In genomic region chr17:62562656-62563055, GRCh38 we compare ENCODE assay signal across 18 cellular contexts.
DNase-seq lines count a peak whose midpoint lies in the region; ATAC-seq, FAIRE-seq and TF ChIP-seq lines count a peak whose summit lies in the region.
"Had no signal": no experiment of that assay in that cellular context is flagged by ENCODE, and none has a peak within 500 bp of the region (broad histone marks: within the 10 kb centered on the region; RNA-seq: fewer than 3 reads in every experiment).

No MANE protein-coding gene starts in this region.

- no peak for TF ChIP-seq POLR2A in endothelial cell of umbilical vein (IDR thresholded peaks at IDR 0.05; ENCODE audit: low read depth, low read length)

- H3K4me3 ChIP-seq in endothelial cell of umbilical vein (replicated peaks in 1 of 3; ENCODE audit: insufficient read depth in 1 of 3, low read depth in 1 of 3, low read length in 3 of 3), result no peak overlapping the region
- H3K4me3 ChIP-seq: dorsolateral prefrontal cortex, ovary had no signal

- no peaks in the 10 kb centered on the region for H3K27me3 Mint-ChIP-seq in glutamatergic neuron (ENCODE audit: unreplicated experiment)
- H3K27me3 Mint-ChIP-seq: activated CD4-positive, alpha-beta T cell treated with anti-CD3 and anti-CD28 coated beads for 36 hours; memory B cell had no signal

- peaks cover 1% of the 10 kb centered on the region for H3K4me1 Mint-ChIP-seq in glutamatergic neuron (ENCODE audit: low read depth, unreplicated experiment)

- H3K36me3 Mint-ChIP-seq in glutamatergic neuron (ENCODE audit: unreplicated experiment), result peaks cover 5% of the 10 kb centered on the region

- H3K4me3 Mint-ChIP-seq in glutamatergic neuron (ENCODE audit: unreplicated experiment), result no peak overlapping the region
- H3K4me3 Mint-ChIP-seq: activated CD4-positive, alpha-beta T cell treated with anti-CD3 and anti-CD28 coated beads for 36 hours; memory B cell had no signal

- peak; percentile 40 for FAIRE-seq in endothelial cell of umbilical vein (lab: Jason Lieb, UNC)
- FAIRE-seq: A204.1, G401.6 had no signal

- peaks cover 0 to 2% of the 10 kb centered on the region in 2 experiments for H3K36me3 ChIP-seq in endothelial cell of umbilical vein (ENCODE audit: control insufficient read depth in 2 of 2, extremely low read depth in 1 of 2, insufficient read depth in 2 of 2, low read length in 2 of 2)
- H3K36me3 ChIP-seq: ovary had no signal

- H3K27ac Mint-ChIP-seq in glutamatergic neuron (ENCODE audit: unreplicated experiment), result no peak overlapping the region
- H3K27ac Mint-ChIP-seq: activated CD4-positive, alpha-beta T cell treated with anti-CD3 and anti-CD28 coated beads for 36 hours; memory B cell had no signal

- no peaks in the 10 kb centered on the region for H3K9me3 ChIP-seq in endothelial cell of umbilical vein (replicated peaks; ENCODE audit: control insufficient read depth, insufficient read depth, low read length)
- H3K9me3 ChIP-seq: ovary had no signal

- intact Hi-C loops in endothelial cell of umbilical vein (cut with micrococcal nuclease), result no loop called here

- H3K79me2 ChIP-seq in endothelial cell of umbilical vein (ENCODE audit: control insufficient read depth, insufficient read depth, low read length), result peaks cover 2% of the 10 kb centered on the region

- TF ChIP-seq CTCF in endothelial cell of umbilical vein (IDR thresholded peaks at IDR 0.05; ENCODE audit: extremely low read depth in 1 of 2, insufficient read depth in 1 of 2, low read depth in 1 of 2, low read length in 2 of 2) (no peak), glutamatergic neuron (IDR thresholded peaks at IDR 0.05; ENCODE audit: partially characterized antibody, unreplicated experiment) (no peak)

- H3K4me2 ChIP-seq in endothelial cell of umbilical vein (ENCODE audit: insufficient read depth, low read length), result no peak overlapping the region

- no peak for ATAC-seq in HG03175 (IDR thresholded peaks at IDR 0.05; ENCODE audit: unreplicated experiment)
- ATAC-seq: activated CD4-positive, alpha-beta T cell treated with anti-CD3 and anti-CD28 coated beads for 36 hours had no signal

- no peak overlapping the region for H3K27ac ChIP-seq in endothelial cell of umbilical vein (ENCODE audit: insufficient read depth, low read depth, low read length)
- H3K27ac ChIP-seq: dorsolateral prefrontal cortex, ovary had no signal

- peak; percentile 5 for DNase-seq in NCI-H345 (lab: John Stamatoyannopoulos, UW)
- DNase-seq in NCI-H345 treated with DMSO at 0.1 percent for 48 hours (lab: John Stamatoyannopoulos, UW; ENCODE audit: unreplicated experiment), result no peak
- DNase-seq in NCI-H460 (ENCODE audit: extremely low read depth, low read depth), result peak; percentile 48
- peak; percentile 71 for DNase-seq in endothelial cell of umbilical vein (ENCODE audit: low read depth, low spot score)
- peak; percentile 40 for DNase-seq in smooth muscle cell of the brain vasculature (ENCODE audit: low read depth, low spot score)
- DNase-seq in glutamatergic neuron, result no peak
- no peak for DNase-seq in NCI-H1436 treated with DMSO at 0.1 percent for 48 hours (lab: John Stamatoyannopoulos, UW)
- DNase-seq: activated CD4-positive, alpha-beta T cell treated with anti-CD3 and anti-CD28 coated beads for 36 hours; activated effector memory CD4-positive, alpha-beta T cell treated with Interleukin-2 at 50 U/mL for 16 hours; dorsolateral prefrontal cortex; hypothalamus; NCI-H2171; ovary; stimulated activated CD4-positive, alpha-beta T cell treated with anti-CD3 and anti-CD28 coated beads, Interleukin-4, amount 100 ng/mL, for 4 hours had no signal

- H3K27me3 ChIP-seq in endothelial cell of umbilical vein (ENCODE audit: control insufficient read depth in 2 of 2, insufficient read depth in 2 of 2, low read length in 2 of 2), result no peaks in the 10 kb centered on the region
- H3K27me3 ChIP-seq: dorsolateral prefrontal cortex, ovary had no signal

- H3K4me1 ChIP-seq in endothelial cell of umbilical vein (ENCODE audit: control insufficient read depth, extremely low read depth, insufficient read depth, low read length), result peaks cover 31% of the 10 kb centered on the region

- H3K9ac ChIP-seq in endothelial cell of umbilical vein (replicated peaks; ENCODE audit: extremely low read depth, insufficient read depth, low read length), result no peak overlapping the region

- POLR2A ChIA-PET in endothelial cell of umbilical vein (lab: Charles Lee), result no interaction called here

- H4K20me1 ChIP-seq in endothelial cell of umbilical vein (replicated peaks; ENCODE audit: control insufficient read depth, extremely low read depth, insufficient read depth, low read length), result no peaks in the 10 kb centered on the region

- no peaks in the 10 kb centered on the region for H3K9me1 ChIP-seq in endothelial cell of umbilical vein (replicated peaks; ENCODE audit: control insufficient read depth, extremely low read depth, insufficient read depth, low read length)

- CTCF ChIA-PET in endothelial cell of umbilical vein (lab: Charles Lee), result interaction anchor here (2.8 kb wide), 1 partner anchor 10 kb away, joined by 13 read pairs; no protein-coding TSS in a partner anchor

- H2AFZ ChIP-seq in endothelial cell of umbilical vein (ENCODE audit: low read depth, low read length), result no peak overlapping the region

- BruUV-seq in endothelial cell of umbilical vein (replicated peaks; lab: Mats Ljungman, UMichigan), result no TSS peak

- H3K9me3 Mint-ChIP-seq in glutamatergic neuron (ENCODE audit: unreplicated experiment), result peaks cover 5% of the 10 kb centered on the region
- H3K9me3 Mint-ChIP-seq: memory B cell had no signal

- dilution Hi-C loops in endothelial cell of umbilical vein (cut with MboI; ENCODE audit: extremely low pct_ligation_motif_present, low sequenced_read_pairs), result no loop called here

TF ChIP-seq in endothelial cell of umbilical vein, 7 proteins besides CTCF, POLR2A, EP300 and RAD21:
- TF ChIP-seq FOS (IDR thresholded peaks at IDR 0.05; ENCODE audit: borderline replicate concordance, insufficient read depth, low read length) (peak; percentile 80), POLR2AphosphoS5 (IDR thresholded peaks at IDR 0.05; ENCODE audit: insufficient read depth, low read depth, low read length) (no peak), EZH2 (IDR thresholded peaks at IDR 0.05; ENCODE audit: borderline replicate concordance, low read depth, low read length, severe bottlenecking) (no peak), MAX (IDR thresholded peaks at IDR 0.05; ENCODE audit: insufficient read depth, insufficient read length) (no peak), JUN (IDR thresholded peaks at IDR 0.05; ENCODE audit: borderline replicate concordance, insufficient read depth, insufficient read length, low read depth) (peak; percentile 46), MYC (IDR thresholded peaks at IDR 0.05; ENCODE audit: low read depth, low read length) (no peak), GATA2 (IDR thresholded peaks at IDR 0.05; ENCODE audit: insufficient read depth, insufficient read length, low read depth, low read length) (no peak)
TF ChIP-seq in endothelial cell of umbilical vein: peak in this region for 2.

Comparison
In these comparisons a context has a peak if more than half of its experiments do, and no peak if none do; other contexts are left out.
1. DNase-seq: peak in NCI-H345 (single experiment), NCI-H460 (single experiment), endothelial cell of umbilical vein (single experiment) and smooth muscle cell of the brain vasculature (single experiment); none in NCI-H345 treated with DMSO at 0.1 percent for 48 hours (single experiment), glutamatergic neuron (single experiment) and NCI-H1436 treated with DMSO at 0.1 percent for 48 hours (single experiment).